In genomic region chr12:69388371-69388770, GRCh38 we compare ENCODE assay signal across 7 cellular contexts. TPM values are rescaled to one million over a fixed set of nuclear protein-coding genes. Genes with fewer than 3 reads are reported as not detected.
DNase-seq lines count a peak whose midpoint lies in the region; FAIRE-seq and TF ChIP-seq lines count a peak whose summit lies in the region.

No MANE protein-coding gene starts in this region.

- H3K4me3 ChIP-seq in NB4 (ENCODE audit: low read depth, low read length) (no peak overlapping the region), bronchial epithelial cell (ENCODE audit: low read depth, low read length) (no peak overlapping the region)

- H3K27me3 ChIP-seq in bronchial epithelial cell (ENCODE audit: control insufficient read depth, insufficient read depth, low read length) = no peaks in the 10 kb centered on the region

- H3K36me3 ChIP-seq in bronchial epithelial cell (ENCODE audit: control insufficient read depth, insufficient read depth, low read length) = no peaks in the 10 kb centered on the region

- no peak for TF ChIP-seq POLR2A in NB4 (IDR thresholded peaks at IDR 0.05; ENCODE audit: extremely low read depth, insufficient read length)

- FAIRE-seq in bronchial epithelial cell (lab: Jason Lieb, UNC) = no peak

- TF ChIP-seq CTCF in GM12873 (IDR thresholded peaks at IDR 0.05; ENCODE audit: insufficient read depth, low read depth, low read length, missing control alignments) (peak; percentile 45), NB4 (IDR thresholded peaks at IDR 0.05; ENCODE audit: low read depth, low read length) (peak; percentile 19), bronchial epithelial cell (IDR thresholded peaks at IDR 0.05; ENCODE audit: insufficient read depth, low read length, severe bottlenecking) (peak; percentile 33)

- peak; percentile 57 for DNase-seq in NB4 (ENCODE audit: low read depth)
- DNase-seq in bronchial epithelial cell (ENCODE audit: low read depth) = peak; percentile 67
- DNase-seq in middle frontal gyrus (ENCODE audit: extremely low spot score, low spot score) = peak; percentile 24
- no peak for DNase-seq in UCSD-AML1 (lab: John Stamatoyannopoulos, UW; ENCODE audit: unreplicated experiment)
- no peak for DNase-seq in activated gamma-delta T cell (lab: John Stamatoyannopoulos, UW)
- no peak for DNase-seq in SKM-1 (lab: John Stamatoyannopoulos, UW; ENCODE audit: unreplicated experiment)

RNA-seq across cellular contexts. Expression of gene YEATS4, which starts 28.8 kb away (rescaled TPM):
- 15.4 and 32.1 TPM in 2 replicates for total RNA-seq in bronchial epithelial cell

RNA-seq across cellular contexts. Expression of gene LYZ, which starts 40.2 kb away (rescaled TPM):
- under 0.01 and 0.13 TPM in 2 replicates for total RNA-seq in bronchial epithelial cell

Comparison
In these comparisons a context has a peak if more than half of its experiments do, and no peak if none do; other contexts are left out.
1. DNase-seq: peak in NB4 (single experiment), bronchial epithelial cell (single experiment) and middle frontal gyrus (single experiment); none in UCSD-AML1 (single experiment), activated gamma-delta T cell (single experiment) and SKM-1 (single experiment).
2. Peak in every context shown above with its lines, with median percentiles within 50 percentile points of each other: CTCF ChIP-seq.